Comparison of ENCODE assay signal across 8 cellular contexts in genomic region chr21:33588485-33589335, GRCh38. TPM values are rescaled to one million over a fixed set of nuclear protein-coding genes. Genes with fewer than 3 reads are reported as not detected.
DNase-seq lines count a peak whose midpoint lies in the region; ATAC-seq lines count a peak whose summit lies in the region.

A gene with protein sequence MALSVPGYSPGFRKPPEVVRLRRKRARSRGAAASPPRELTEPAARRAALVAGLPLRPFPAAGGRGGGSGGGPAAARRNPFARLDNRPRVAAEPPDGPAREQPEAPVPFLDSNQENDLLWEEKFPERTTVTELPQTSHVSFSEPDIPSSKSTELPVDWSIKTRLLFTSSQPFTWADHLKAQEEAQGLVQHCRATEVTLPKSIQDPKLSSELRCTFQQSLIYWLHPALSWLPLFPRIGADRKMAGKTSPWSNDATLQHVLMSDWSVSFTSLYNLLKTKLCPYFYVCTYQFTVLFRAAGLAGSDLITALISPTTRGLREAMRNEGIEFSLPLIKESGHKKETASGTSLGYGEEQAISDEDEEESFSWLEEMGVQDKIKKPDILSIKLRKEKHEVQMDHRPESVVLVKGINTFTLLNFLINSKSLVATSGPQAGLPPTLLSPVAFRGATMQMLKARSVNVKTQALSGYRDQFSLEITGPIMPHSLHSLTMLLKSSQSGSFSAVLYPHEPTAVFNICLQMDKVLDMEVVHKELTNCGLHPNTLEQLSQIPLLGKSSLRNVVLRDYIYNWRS (minus strand): TSS chr21:33588684. CDS start chr21:33588641, 43 bp downstream.

- no peaks in the 10 kb centered on the region for H3K36me3 ChIP-seq in effector memory CD4-positive, alpha-beta T cell (ENCODE audit: control insufficient read depth, insufficient read depth, low read length)

- ATAC-seq in GM19463 (IDR thresholded peaks at IDR 0.05; ENCODE audit: unreplicated experiment), result peak; percentile 93

- peaks cover 9% of the 10 kb centered on the region for H3K4me1 ChIP-seq in effector memory CD4-positive, alpha-beta T cell (ENCODE audit: control insufficient read depth, insufficient read depth, low read length, poor library complexity, severe bottlenecking)

- H3K27me3 ChIP-seq in effector memory CD4-positive, alpha-beta T cell (replicated peaks; ENCODE audit: control insufficient read depth, insufficient read depth, low read length, poor library complexity, severe bottlenecking), result no peaks in the 10 kb centered on the region

- DNase-seq in COLO668 (lab: John Stamatoyannopoulos, UW; ENCODE audit: unreplicated experiment) (peak; percentile 95), HPDE6-E6E7 (ENCODE audit: extremely low spot score) (peak; percentile 90), NK-92 (lab: John Stamatoyannopoulos, UW; ENCODE audit: unreplicated experiment) (peak; percentile 41), medulla oblongata (ENCODE audit: extremely low spot score) (peak; percentile 85)
- DNase-seq in effector memory CD4-positive, alpha-beta T cell, result peak; percentile 79 to 83 (median 80)
- DNase-seq in stimulated activated CD8-positive, alpha-beta memory T cell treated with anti-CD3 and anti-CD28 coated beads, Interleukin-12 subunit alpha, Interleukin-12 subunit beta, amount 100 ng/mL, for 1 hour (ENCODE audit: low read depth), result peak; percentile 77

- CTCF ChIA-PET in activated CD8-positive, alpha-beta memory T cell treated with anti-CD3 and anti-CD28 coated beads for 36 hours (lab: Charles Lee), result interaction anchor here (1.0 to 1.6 kb wide), 3 partner anchors 10 to 17 kb away, joined by 3 to 11 read pairs (median 3); no protein-coding TSS in a partner anchor

- no peaks in the 10 kb centered on the region for H3K9me3 ChIP-seq in effector memory CD4-positive, alpha-beta T cell (ENCODE audit: control insufficient read depth, low read length)

- POLR2A ChIA-PET in activated CD8-positive, alpha-beta memory T cell treated with anti-CD3 and anti-CD28 coated beads for 36 hours (lab: Charles Lee), result interaction anchor here (0.7 to 1.4 kb wide), 6 partner anchors 17 to 109 kb away, joined by 3 to 5 read pairs (median 4); partner anchors contain the start of genes DNAJC28, GART, SON and TMEM50B

- H3K27ac ChIP-seq in effector memory CD4-positive, alpha-beta T cell (ENCODE audit: insufficient read depth, low read length, poor library complexity, severe bottlenecking), result peak within 1 kb of the TSS; percentile 72

- peak within 1 kb of the TSS; percentile 100 for H3K4me3 ChIP-seq in effector memory CD4-positive, alpha-beta T cell (ENCODE audit: insufficient read depth, low read depth, low read length, poor library complexity, severe bottlenecking)

RNA-seq across cellular contexts. Expression of the gene that starts here (rescaled TPM):
- 10 to 100 TPM; 41.9 to 45.5 TPM for total RNA-seq in activated CD8-positive, alpha-beta memory T cell treated with anti-CD3 and anti-CD28 coated beads for 36 hours

Comparison
In these comparisons a context has a peak if more than half of its experiments do, and no peak if none do; other contexts are left out.
1. Peak in every context shown above with its lines: DNase-seq, ATAC-seq, H3K4me3 ChIP-seq and H3K27ac ChIP-seq.
2. DNase-seq: peak in every context shown above with its lines; median percentile 95 in COLO668; 90 in HPDE6-E6E7; 85 in medulla oblongata; 80 in effector memory CD4-positive, alpha-beta T cell; 77 in stimulated activated CD8-positive, alpha-beta memory T cell treated with anti-CD3 and anti-CD28 coated beads, Interleukin-12 subunit alpha, Interleukin-12 subunit beta, amount 100 ng/mL, for 1 hour; 41 in NK-92.